31 cellular contexts compared by ENCODE assay signal in genomic region chr5:154181156-154181555, GRCh38.
"Had no signal": no experiment of that assay in that cellular context is flagged by ENCODE, and none has a peak within 500 bp of the region (broad histone marks: within the 10 kb centered on the region; RNA-seq: fewer than 3 reads in every experiment).

No MANE protein-coding gene starts in this region.

- ATAC-seq: activated T-cell treated with anti-CD3 and anti-CD28 coated beads, Interleukin-2, amount 50 U/mL, for 4 hours; activated T-helper 17 cell treated with anti-CD3 and anti-CD28 coated beads, Interleukin-2, amount 50 U/mL, for 72 hours; effector memory CD8-positive, alpha-beta T cell; foreskin keratinocyte; gastroesophageal sphincter; heart right ventricle; WTC11 had no signal

- H3K27me3 ChIP-seq: brain microvascular endothelial cell, esophagus muscularis mucosa, gastroesophageal sphincter, heart right ventricle had no signal

- H3K27ac ChIP-seq: brain microvascular endothelial cell, esophagus muscularis mucosa, foreskin keratinocyte, gastroesophageal sphincter, heart right ventricle had no signal

- H3K4me3 ChIP-seq: esophagus muscularis mucosa, gastroesophageal sphincter, heart right ventricle had no signal

- H3K27ac Mint-ChIP-seq: activated CD4-positive, alpha-beta memory T cell treated with anti-CD3 and anti-CD28 coated beads, Interleukin-2, amount 10 ng/mL, durations not matched to agents 7 days and 5 days; activated CD4-positive, alpha-beta T cell treated with anti-CD3 and anti-CD28 coated beads, Interleukin-2, amount 10 ng/mL, durations not matched to agents 7 days and 5 days; activated naive CD8-positive, alpha-beta T cell; activated T-helper 17 cell treated with anti-CD3 and anti-CD28 coated beads, Interleukin-2, amount 50 U/mL, for 72 hours; effector memory CD8-positive, alpha-beta T cell; T-cell; T-helper 1 cell treated with Interleukin-12 subunit alpha and Interleukin-12 subunit beta and Interleukin-4 antibody, amounts not matched to agents 30 μg/mL and 1 μg/mL, for 36 hours; WTC11 had no signal

- H3K4me3 Mint-ChIP-seq: activated CD4-positive, alpha-beta memory T cell treated with anti-CD3 and anti-CD28 coated beads, Interleukin-2, amount 10 ng/mL, durations not matched to agents 7 days and 5 days; activated CD4-positive, alpha-beta T cell treated with anti-CD3 and anti-CD28 coated beads, Interleukin-2, amount 10 ng/mL, durations not matched to agents 7 days and 5 days; activated naive CD8-positive, alpha-beta T cell; activated T-cell treated with anti-CD3 and anti-CD28 coated beads, Interleukin-2, amount 50 U/mL, for 4 hours; activated T-helper 17 cell treated with anti-CD3 and anti-CD28 coated beads, Interleukin-2, amount 50 U/mL, for 72 hours; central memory CD8-positive, alpha-beta T cell; effector memory CD8-positive, alpha-beta T cell; T-cell; T-helper 1 cell treated with Interleukin-12 subunit alpha and Interleukin-12 subunit beta and Interleukin-4 antibody, amounts not matched to agents 30 μg/mL and 1 μg/mL, for 36 hours; WTC11 had no signal

- H3K4me1 Mint-ChIP-seq: activated T-helper 17 cell treated with anti-CD3 and anti-CD28 coated beads, Interleukin-2, amount 50 U/mL, for 72 hours; central memory CD8-positive, alpha-beta T cell had no signal

- H3K36me3 Mint-ChIP-seq: activated naive CD8-positive, alpha-beta T cell; T-cell; WTC11 had no signal

- H3K36me3 ChIP-seq: brain microvascular endothelial cell, esophagus muscularis mucosa, gastroesophageal sphincter, heart right ventricle had no signal

- DNase-seq: activated CD4-positive, alpha-beta memory T cell treated with anti-CD3 and anti-CD28 coated beads, Interleukin-2, amount 10 ng/mL, durations not matched to agents 7 days and 5 days; activated CD4-positive, alpha-beta T cell treated with anti-CD3 and anti-CD28 coated beads for 1 hour; activated CD4-positive, alpha-beta T cell treated with anti-CD3 and anti-CD28 coated beads for 4 hours; activated CD4-positive, alpha-beta T cell treated with anti-CD3 and anti-CD28 coated beads, Interleukin-2, amount 10 ng/mL, durations not matched to agents 7 days and 5 days; activated CD4-positive, alpha-beta T cell treated with anti-CD3 and anti-CD28 coated beads, Interleukin-2, amount 50 U/mL, for 4 hours; activated CD8-positive, alpha-beta memory T cell treated with anti-CD3 and anti-CD28 coated beads for 24 hours; activated effector memory CD4-positive, alpha-beta T cell treated with Interleukin-2 at 50 U/mL for 16 hours; activated gamma-delta T cell treated with Interleukin-2 at 50 U/mL for 16 hours; activated naive CD4-positive, alpha-beta T cell treated with anti-CD3 and anti-CD28 coated beads, Interleukin-2, amount 50 U/mL, for 16 hours; activated naive CD4-positive, alpha-beta T cell treated with Interleukin-2 at 50 U/mL for 16 hours; activated T-cell treated with anti-CD3 and anti-CD28 coated beads, Interleukin-2, amount 50 U/mL, for 4 hours; amniotic stem cell; anterior cingulate cortex; brain microvascular endothelial cell; cortex of kidney; dermis blood vessel endothelial cell; effector CD4-positive, alpha-beta T cell; effector memory CD8-positive, alpha-beta T cell; erythroblast; foreskin keratinocyte; heart right ventricle; T-cell had no signal

- H3K4me1 ChIP-seq: foreskin keratinocyte, gastroesophageal sphincter had no signal

- H3K9me3 ChIP-seq: esophagus muscularis mucosa, gastroesophageal sphincter, heart right ventricle had no signal

- FAIRE-seq: astrocyte, bronchial epithelial cell had no signal

- H3K9me3 Mint-ChIP-seq: activated CD4-positive, alpha-beta memory T cell treated with anti-CD3 and anti-CD28 coated beads, Interleukin-2, amount 10 ng/mL, durations not matched to agents 7 days and 5 days; activated CD4-positive, alpha-beta T cell treated with anti-CD3 and anti-CD28 coated beads, Interleukin-2, amount 10 ng/mL, durations not matched to agents 7 days and 5 days; activated T-cell treated with anti-CD3 and anti-CD28 coated beads, Interleukin-2, amount 50 U/mL, for 4 hours; activated T-helper 17 cell treated with anti-CD3 and anti-CD28 coated beads, Interleukin-2, amount 50 U/mL, for 72 hours; central memory CD8-positive, alpha-beta T cell; effector memory CD8-positive, alpha-beta T cell; T-cell; T-helper 1 cell treated with Interleukin-12 subunit alpha and Interleukin-12 subunit beta and Interleukin-4 antibody, amounts not matched to agents 30 μg/mL and 1 μg/mL, for 36 hours; WTC11 had no signal
